ENCODE assay signal across 9 cellular contexts in the genomic region with DNA sequence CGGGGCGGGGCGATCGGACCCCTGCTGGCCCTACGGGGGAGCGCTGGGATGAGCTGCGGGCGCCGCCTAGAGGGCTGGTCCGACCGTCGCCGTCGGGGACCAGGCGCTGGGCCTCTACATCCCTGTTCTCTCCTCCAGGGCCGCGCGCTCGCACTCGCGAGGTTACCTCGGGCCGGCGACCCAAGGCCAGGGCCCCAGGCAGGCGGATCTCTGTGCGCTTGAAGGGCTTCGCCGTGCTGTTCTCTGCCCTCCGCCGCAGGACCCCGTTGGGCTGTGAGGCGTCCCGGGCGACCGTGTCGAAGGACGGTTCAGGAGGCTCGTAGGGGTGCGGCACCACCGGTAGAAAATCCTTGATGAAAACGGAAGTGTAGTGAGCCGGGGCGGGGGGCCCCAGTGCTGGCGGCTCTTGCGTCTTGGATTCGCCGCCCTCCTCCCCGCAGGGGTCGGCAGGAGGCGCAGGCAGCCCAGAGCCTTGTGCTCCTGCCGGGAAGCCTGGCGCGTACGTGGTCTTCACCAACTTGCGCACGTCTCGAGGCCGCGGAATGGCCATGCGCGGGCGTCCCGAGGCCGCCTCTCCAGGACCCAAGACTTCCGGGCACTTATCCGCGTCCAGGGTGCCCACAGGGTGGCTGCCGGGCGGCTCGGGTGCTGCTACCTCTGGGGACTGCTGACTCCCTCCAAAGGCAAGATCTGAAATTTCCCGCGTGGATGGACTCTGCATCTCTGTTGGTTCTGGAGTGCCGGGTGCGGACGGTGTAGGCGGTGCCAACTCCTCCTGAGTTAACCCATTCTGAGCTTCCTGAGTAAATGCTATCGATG. TPM values are rescaled to one million over a fixed set of nuclear protein-coding genes. Genes with fewer than 3 reads are reported as not detected.
DNase-seq lines count a peak whose midpoint lies in the region; ATAC-seq, FAIRE-seq and TF ChIP-seq lines count a peak whose summit lies in the region.
"Had no signal": no experiment of that assay in that cellular context is flagged by ENCODE, and none has a peak within 500 bp of the region (broad histone marks: within the 10 kb centered on the region; RNA-seq: fewer than 3 reads in every experiment).

No MANE protein-coding gene starts in this region.

- no peaks in the 10 kb centered on the region for H3K79me2 ChIP-seq in K562 (ENCODE audit: control insufficient read depth, insufficient read depth, low read length)
- H3K79me2 ChIP-seq in keratinocyte (ENCODE audit: control insufficient read depth, insufficient read depth, low read length) = peaks cover 15% of the 10 kb centered on the region

- no peak for TF ChIP-seq RAD21 in K562 (CRISPR knock-in tag; conservative IDR thresholded peaks at IDR 0.05 in 1 of 2, IDR thresholded peaks at IDR 0.05 in 1 of 2)

- POLR2A ChIA-PET in K562 (lab: Yijun Ruan, JAX) = no interaction called here

- H3K9me3 ChIP-seq in HUES64 (ENCODE audit: insufficient read depth, low read depth, low read length) (no peaks in the 10 kb centered on the region), K562 (replicated peaks; ENCODE audit: control insufficient read depth, insufficient read depth, low read depth, low read length) (no peaks in the 10 kb centered on the region; the same call in 1 of the 2 replicates), keratinocyte (ENCODE audit: control insufficient read depth, low read depth, low read length) (no peaks in the 10 kb centered on the region)

- H3K27me3 ChIP-seq in HUES64 (ENCODE audit: insufficient read depth, low read length) (peaks cover 46% of the 10 kb centered on the region), K562 (ENCODE audit: control insufficient read depth in 2 of 2, insufficient read depth in 2 of 2, low read length in 2 of 2) (no peaks in the 10 kb centered on the region), keratinocyte (ENCODE audit: control insufficient read depth, extremely low read depth, insufficient read depth, low read length) (no peaks in the 10 kb centered on the region)

- H3K4me1 ChIP-seq in HUES64 (ENCODE audit: insufficient read depth, low read length) = peaks cover 10% of the 10 kb centered on the region
- H3K4me1 ChIP-seq in K562 (replicated peaks in 1 of 2; ENCODE audit: control insufficient read depth in 2 of 2, insufficient read depth in 2 of 2, low read length in 2 of 2) = peaks cover 7 to 23% of the 10 kb centered on the region in 2 experiments
- peaks cover 19% of the 10 kb centered on the region for H3K4me1 ChIP-seq in keratinocyte (ENCODE audit: control insufficient read depth, extremely low read depth, insufficient read depth, low read length)

- dilution Hi-C loops in keratinocyte (cut with MboI; ENCODE audit: extremely low pct_ligation_motif_present, low sequenced_read_pairs) = no loop called here

- intact Hi-C loops in K562 (cut with micrococcal nuclease) = no loop called here

- H3K4me3 ChIP-seq in HUES64 (ENCODE audit: low read length) (peak overlapping the region; percentile 62), K562 (no peak overlapping the region), keratinocyte (ENCODE audit: control insufficient read depth in 2 of 3, extremely low read depth in 1 of 3, insufficient read depth in 2 of 3, low read depth in 1 of 3, low read length in 3 of 3) (peak overlapping the region; percentile 69 to 92 (median 84))

- H3K9me1 ChIP-seq in K562 (ENCODE audit: control insufficient read depth, insufficient read depth, low read length) (no peaks in the 10 kb centered on the region), keratinocyte (ENCODE audit: control insufficient read depth, extremely low read depth, insufficient read depth, low read length) (no peaks in the 10 kb centered on the region)

- no peaks in the 10 kb centered on the region for H4K20me1 ChIP-seq in K562 (replicated peaks; ENCODE audit: control insufficient read depth, insufficient read depth, low read length)
- no peaks in the 10 kb centered on the region for H4K20me1 ChIP-seq in keratinocyte (ENCODE audit: control insufficient read depth, extremely low read depth, insufficient read depth, low read length)

- no TSS peak for BruUV-seq in K562 (replicated peaks; lab: Mats Ljungman, UMichigan)

- H3K36me3 ChIP-seq in HUES64 (ENCODE audit: insufficient read depth, low read length) = no peaks in the 10 kb centered on the region
- H3K36me3 ChIP-seq in K562 (ENCODE audit: control insufficient read depth, insufficient read depth, low read length) = no peaks in the 10 kb centered on the region
- peaks cover 0 to 4% of the 10 kb centered on the region in 2 experiments for H3K36me3 ChIP-seq in keratinocyte (ENCODE audit: control insufficient read depth in 2 of 2, extremely low read depth in 1 of 2, insufficient read depth in 2 of 2, low read length in 2 of 2)

- no peak for TF ChIP-seq EP300 in K562 (IDR thresholded peaks at IDR 0.05; ENCODE audit: low read length)

- DNase-seq in DMS79 (lab: John Stamatoyannopoulos, UW) = peak; percentile 13
- DNase-seq in T-helper 22 cell (ENCODE audit: low read depth) = peak; percentile 62
- no peak for DNase-seq in K562 (ENCODE audit: extremely low read depth in 1 of 4, low spot score in 3 of 4)
- no peak for DNase-seq in keratinocyte (ENCODE audit: low read depth, low spot score)
- peak; percentile 51 to 83 (median 62) for DNase-seq in stimulated activated CD4-positive, alpha-beta T cell treated with anti-CD3 and anti-CD28 coated beads, TNF-alpha, amount 100 ng/mL, for 24 hours (ENCODE audit: low read depth in 3 of 3)
- DNase-seq in medulla oblongata (ENCODE audit: extremely low spot score) = no peak

- in situ Hi-C loops in K562 (cut with MboI) = no loop called here

- ATAC-seq in GM21360 (IDR thresholded peaks at IDR 0.05; ENCODE audit: unreplicated experiment) = peak; percentile 39
- no peak for ATAC-seq in K562

- FAIRE-seq in K562 (lab: Jason Lieb, UNC) = no peak
- FAIRE-seq in keratinocyte (lab: Jason Lieb, UNC) = no peak

- no peak overlapping the region; the same call in 1 of the 2 replicates for H3K27ac ChIP-seq in HUES64 (ENCODE audit: low read depth, low read length)
- no peak overlapping the region for H3K27ac ChIP-seq in K562 (ENCODE audit: extremely low read depth, low read depth, low read length)
- H3K27ac ChIP-seq in keratinocyte (ENCODE audit: control insufficient read depth, insufficient read depth, low read length) = peak overlapping the region; percentile 91

- peak overlapping the region; percentile 68 for H3K9ac ChIP-seq in HUES64 (ENCODE audit: low read depth, low read length)
- no peak overlapping the region for H3K9ac ChIP-seq in K562 (ENCODE audit: insufficient read depth in 1 of 2, low read depth in 2 of 2, low read length in 2 of 2)
- H3K9ac ChIP-seq in keratinocyte (ENCODE audit: control insufficient read depth, extremely low read depth, insufficient read depth, low read length) = peak overlapping the region; percentile 93

- no peak for TF ChIP-seq CTCF in K562 (IDR thresholded peaks at IDR 0.05 in 2 of 3, conservative IDR thresholded peaks at IDR 0.05 in 1 of 3; ENCODE audit: insufficient read depth in 2 of 3, low read depth in 1 of 3, low read length in 3 of 3)
- TF ChIP-seq CTCF in keratinocyte (optimal IDR thresholded peaks at IDR 0.05 in 1 of 3, IDR thresholded peaks at IDR 0.05 in 1 of 3, conservative IDR thresholded peaks at IDR 0.05 in 1 of 3; ENCODE audit: extremely low read depth in 1 of 3, insufficient read depth in 2 of 3, low read length in 3 of 3) = peak in 2 of 3 experiments; percentile 48 to 85

- whole genome bisulfite sequencing in HUES64 = under 1% methylated on average over 77 of the region's 77 CpGs
- 96% methylated on average over 19 of the region's 77 CpGs for WGBS in K562 (ENCODE audit: insufficient coverage, low coverage, missing lambda C conversion rate)

- H3K4me2 ChIP-seq in K562 (ENCODE audit: insufficient read depth, low read length) (no peak overlapping the region), keratinocyte (ENCODE audit: control insufficient read depth, extremely low read depth, insufficient read depth, low read depth, low read length) (peak overlapping the region; percentile 90)

- H2AFZ ChIP-seq in K562 (ENCODE audit: low read depth, low read length) (no peak overlapping the region), keratinocyte (ENCODE audit: control insufficient read depth, low read length) (peak overlapping the region; percentile 49)

- CTCF ChIA-PET in K562 (lab: Yijun Ruan, JAX; ENCODE audit: low intra/inter-chr PET ratio) = no interaction called here

- TF ChIP-seq POLR2A in K562 (conservative IDR thresholded peaks at IDR 0.05) = no peak

RNA-seq across cellular contexts. Expression of gene PROB1, which starts 2.0 kb away (rescaled TPM):
- 1.0 TPM for polyA plus RNA-seq in HUES64 (2013, experiment 1 of 2)
- polyA plus RNA-seq in HUES64 (2013, experiment 2 of 2) = 1.1 TPM
- 1.1 and 4.1 TPM in 2 replicates for total RNA-seq in K562 (2011; cell fraction: chromatin; rRNA removed; ENCODE audit: low replicate concordance)
- 3.4 and 4.3 TPM in 2 replicates for total RNA-seq in K562 (2011; cell fraction: nucleolus; rRNA removed)
- 2.1 and 2.2 TPM in 2 replicates for total RNA-seq in K562 (2011; cell fraction: nucleoplasm; rRNA removed)
- total RNA-seq in K562 (2014; rRNA removed) = 1.1 and 1.2 TPM in 2 replicates
- 0.33 and 0.35 TPM in 2 replicates for total RNA-seq in K562 (2014; rRNA removed; fragmentation: Illumina TruSeq; extraction: Trizol)
- 0.58 and 0.75 TPM in 2 replicates for total RNA-seq in K562 (2015; rRNA removed; fragmentation: Illumina TruSeq; extraction: Trizol)
- total RNA-seq in K562 (2021) = 1.6 and 1.8 TPM in 2 replicates
- polyA plus RNA-seq in K562 (2011; rRNA removed) = 0.45 and 0.47 TPM in 2 replicates
- polyA plus RNA-seq in K562 (2011; cell fraction: cytosol; rRNA removed) = 0.47 and 1.6 TPM in 2 replicates
- 1.3 and 2.6 TPM in 2 replicates for polyA plus RNA-seq in K562 (2011; cell fraction: nucleus; rRNA removed)
- 0.85 and 3.5 TPM in 2 replicates for polyA plus RNA-seq in K562 (2012)
- polyA plus RNA-seq in K562 (2014; fragmentation: Illumina TruSeq; extraction: Trizol) = 0.42 and 0.57 TPM in 2 replicates
- under 1 TPM; 0.01 TPM for polyA plus RNA-seq in K562 (2014; fragmentation: Nextera tagmentation; extraction: Ambion mirVana)
- 1.2 and 1.5 TPM in 2 replicates for polyA plus RNA-seq in K562 (2014; rRNA removed)
- 0.27 and 0.60 TPM in 2 replicates for polyA minus RNA-seq in K562 (2011; rRNA and poly(A)+ RNA removed)
- 0.76 TPM in 1 of 2 replicates, not detected in the other for polyA minus RNA-seq in K562 (2011; cell fraction: cytosol; rRNA and poly(A)+ RNA removed)
- polyA minus RNA-seq in K562 (2011; cell fraction: nucleus; rRNA and poly(A)+ RNA removed) = 0.67 and 0.94 TPM in 2 replicates
- polyA plus RNA-seq in keratinocyte = 0.22 to 0.32 TPM (median 0.26 TPM) in 3 replicates
- polyA plus RNA-seq in keratinocyte (2011; ENCODE audit: low read depth) = 0.06 TPM
- polyA plus RNA-seq in keratinocyte (2011; cell fraction: cytosol; rRNA removed) = 0.10 and 0.18 TPM in 2 replicates
- polyA plus RNA-seq in keratinocyte (2011; cell fraction: nucleus; rRNA removed) = 0.37 and 0.48 TPM in 2 replicates
- 0.16 and 1.2 TPM in 2 replicates for polyA plus RNA-seq in keratinocyte (2012; ENCODE audit: low replicate concordance)
- polyA minus RNA-seq in keratinocyte = 0.10 to 0.33 TPM (median 0.16 TPM) in 3 replicates
- 0.38 TPM for polyA minus RNA-seq in keratinocyte (2011; cell fraction: cytosol; rRNA and poly(A)+ RNA removed)
- polyA minus RNA-seq in keratinocyte (2011; cell fraction: nucleus; rRNA and poly(A)+ RNA removed) = 0.42 and 0.47 TPM in 2 replicates

RNA-seq across cellular contexts. Expression of gene MZB1, which starts 3.2 kb away (rescaled TPM):
- polyA plus RNA-seq in HUES64 (2013, experiment 1 of 2) = not detected
- polyA plus RNA-seq in HUES64 (2013, experiment 2 of 2) = 0.70 TPM
- total RNA-seq in K562 (2011; cell fraction: chromatin; rRNA removed; ENCODE audit: low replicate concordance) = 0.65 and 3.0 TPM in 2 replicates
- total RNA-seq in K562 (2011; cell fraction: nucleolus; rRNA removed) = 1.6 and 2.5 TPM in 2 replicates
- 0.73 and 1.3 TPM in 2 replicates for total RNA-seq in K562 (2011; cell fraction: nucleoplasm; rRNA removed)
- total RNA-seq in K562 (2014; rRNA removed) (0.37 TPM in 1 of 2 replicates, not detected in the other), K562 (2014; rRNA removed; fragmentation: Illumina TruSeq; extraction: Trizol) (not detected in 2 replicates), K562 (2015; rRNA removed; fragmentation: Illumina TruSeq; extraction: Trizol) (not detected in 2 replicates), K562 (2021) (0.31 TPM in 2 replicates)
- polyA plus RNA-seq in K562 (2011; rRNA removed) (0.13 and 0.15 TPM in 2 replicates), K562 (2014; fragmentation: Illumina TruSeq; extraction: Trizol) (not detected in 2 replicates), K562 (2014; fragmentation: Nextera tagmentation; extraction: Ambion mirVana) (not detected), K562 (2014; rRNA removed) (0.13 TPM in 1 of 2 replicates, not detected in the other), keratinocyte (0.13 to 0.27 TPM in 2 of 3 replicates, not detected in the other)
- not detected in 2 replicates for polyA plus RNA-seq in K562 (2011; cell fraction: cytosol; rRNA removed)
- polyA plus RNA-seq in K562 (2011; cell fraction: nucleus; rRNA removed) = 0.29 and 0.36 TPM in 2 replicates
- polyA plus RNA-seq in K562 (2012) = 0.13 and 0.89 TPM in 2 replicates
- polyA minus RNA-seq in K562 (2011; rRNA and poly(A)+ RNA removed) = 0.14 TPM in 1 of 2 replicates, not detected in the other
- not detected in 2 replicates for polyA minus RNA-seq in K562 (2011; cell fraction: cytosol; rRNA and poly(A)+ RNA removed)
- polyA minus RNA-seq in K562 (2011; cell fraction: nucleus; rRNA and poly(A)+ RNA removed) = 0.13 and 0.78 TPM in 2 replicates
- not detected for polyA plus RNA-seq in keratinocyte (2011; ENCODE audit: low read depth)
- not detected in 2 replicates for polyA plus RNA-seq in keratinocyte (2011; cell fraction: cytosol; rRNA removed)
- polyA plus RNA-seq in keratinocyte (2011; cell fraction: nucleus; rRNA removed) = 0.09 and 0.10 TPM in 2 replicates
- polyA plus RNA-seq in keratinocyte (2012; ENCODE audit: low replicate concordance) = 0.13 TPM in 1 of 2 replicates, not detected in the other
- 0.22 to 0.46 TPM in 2 of 3 replicates, not detected in the other for polyA minus RNA-seq in keratinocyte
- polyA minus RNA-seq in keratinocyte (2011; cell fraction: cytosol; rRNA and poly(A)+ RNA removed) = not detected
- 0.42 TPM in 1 of 2 replicates, not detected in the other for polyA minus RNA-seq in keratinocyte (2011; cell fraction: nucleus; rRNA and poly(A)+ RNA removed)

RNA-seq across cellular contexts. Expression of gene SLC23A1, which starts 9.8 kb away (rescaled TPM):
- polyA plus RNA-seq in HUES64 (2013, experiment 1 of 2) = not detected
- not detected for polyA plus RNA-seq in HUES64 (2013, experiment 2 of 2)
- 1.0 TPM in 1 of 2 replicates, not detected in the other for total RNA-seq in K562 (2011; cell fraction: chromatin; rRNA removed; ENCODE audit: low replicate concordance)
- 0.79 and 1.2 TPM in 2 replicates for total RNA-seq in K562 (2011; cell fraction: nucleolus; rRNA removed)
- total RNA-seq in K562 (2011; cell fraction: nucleoplasm; rRNA removed) = 1.5 and 1.7 TPM in 2 replicates
- not detected in 2 replicates for total RNA-seq in K562 (2014; rRNA removed)
- total RNA-seq in K562 (2014; rRNA removed; fragmentation: Illumina TruSeq; extraction: Trizol) = not detected in 2 replicates
- total RNA-seq in K562 (2015; rRNA removed; fragmentation: Illumina TruSeq; extraction: Trizol) = not detected in 2 replicates
- total RNA-seq in K562 (2021) = 0.40 TPM in 1 of 2 replicates, not detected in the other
- polyA plus RNA-seq in K562 (2011; rRNA removed) = 0.08 TPM in 1 of 2 replicates, not detected in the other
- polyA plus RNA-seq in K562 (2011; cell fraction: cytosol; rRNA removed) = 0.10 TPM in 1 of 2 replicates, not detected in the other
- 0.37 and 0.81 TPM in 2 replicates for polyA plus RNA-seq in K562 (2011; cell fraction: nucleus; rRNA removed)
- polyA plus RNA-seq in K562 (2012) = 0.25 and 0.58 TPM in 2 replicates
- 0.04 TPM in 1 of 2 replicates, not detected in the other for polyA plus RNA-seq in K562 (2014; fragmentation: Illumina TruSeq; extraction: Trizol)
- polyA plus RNA-seq in K562 (2014; fragmentation: Nextera tagmentation; extraction: Ambion mirVana) = under 1 TPM; 0.03 to 0.06 TPM
- 0.20 TPM in 1 of 2 replicates, not detected in the other for polyA plus RNA-seq in K562 (2014; rRNA removed)
- 0.21 TPM in 1 of 2 replicates, not detected in the other for polyA minus RNA-seq in K562 (2011; rRNA and poly(A)+ RNA removed)
- polyA minus RNA-seq in K562 (2011; cell fraction: cytosol; rRNA and poly(A)+ RNA removed) = not detected in 2 replicates
- polyA minus RNA-seq in K562 (2011; cell fraction: nucleus; rRNA and poly(A)+ RNA removed) = 0.13 TPM in 1 of 2 replicates, not detected in the other
- polyA plus RNA-seq in keratinocyte = 0.03 TPM in 1 of 3 replicates, not detected in the others
- polyA plus RNA-seq in keratinocyte (2011; ENCODE audit: low read depth) = not detected
- not detected in 2 replicates for polyA plus RNA-seq in keratinocyte (2011; cell fraction: cytosol; rRNA removed)
- polyA plus RNA-seq in keratinocyte (2011; cell fraction: nucleus; rRNA removed) = not detected in 2 replicates
- polyA plus RNA-seq in keratinocyte (2012; ENCODE audit: low replicate concordance) = 0.06 TPM in 1 of 2 replicates, not detected in the other
- polyA minus RNA-seq in keratinocyte = not detected in 3 replicates
- not detected for polyA minus RNA-seq in keratinocyte (2011; cell fraction: cytosol; rRNA and poly(A)+ RNA removed)
- not detected in 2 replicates for polyA minus RNA-seq in keratinocyte (2011; cell fraction: nucleus; rRNA and poly(A)+ RNA removed)
- total RNA-seq: glomerular endothelial cell had no signal

RNA-seq across cellular contexts. Expression of gene SPATA24, which starts 11.0 kb away (rescaled TPM):
- 6.0 TPM for polyA plus RNA-seq in HUES64 (2013, experiment 1 of 2)
- 8.4 TPM for polyA plus RNA-seq in HUES64 (2013, experiment 2 of 2)
- total RNA-seq in K562 (2011; cell fraction: chromatin; rRNA removed; ENCODE audit: low replicate concordance) = 13.3 and 27.5 TPM in 2 replicates
- total RNA-seq in K562 (2011; cell fraction: nucleolus; rRNA removed) = 19.8 and 20.0 TPM in 2 replicates
- total RNA-seq in K562 (2011; cell fraction: nucleoplasm; rRNA removed) = 14.7 and 17.5 TPM in 2 replicates
- total RNA-seq in K562 (2014; rRNA removed) = 10.7 and 12.6 TPM in 2 replicates
- total RNA-seq in K562 (2014; rRNA removed; fragmentation: Illumina TruSeq; extraction: Trizol) = 9.3 and 9.6 TPM in 2 replicates
- total RNA-seq in K562 (2015; rRNA removed; fragmentation: Illumina TruSeq; extraction: Trizol) = 5.8 and 7.2 TPM in 2 replicates
- 6.0 and 8.0 TPM in 2 replicates for total RNA-seq in K562 (2021)
- 4.9 and 7.4 TPM in 2 replicates for polyA plus RNA-seq in K562 (2011; rRNA removed)
- polyA plus RNA-seq in K562 (2011; cell fraction: cytosol; rRNA removed) = 1.4 and 1.9 TPM in 2 replicates
- 5.4 and 7.1 TPM in 2 replicates for polyA plus RNA-seq in K562 (2011; cell fraction: nucleus; rRNA removed)
- 10.1 and 11.8 TPM in 2 replicates for polyA plus RNA-seq in K562 (2012)
- polyA plus RNA-seq in K562 (2014; fragmentation: Illumina TruSeq; extraction: Trizol) = 10.2 and 10.4 TPM in 2 replicates
- polyA plus RNA-seq in K562 (2014; fragmentation: Nextera tagmentation; extraction: Ambion mirVana) = 1 to 10 TPM; 4.1 to 4.6 TPM
- polyA plus RNA-seq in K562 (2014; rRNA removed) = 9.9 and 14.4 TPM in 2 replicates
- polyA minus RNA-seq in K562 (2011; rRNA and poly(A)+ RNA removed) = 4.3 and 5.1 TPM in 2 replicates
- 1.4 TPM in 1 of 2 replicates, not detected in the other for polyA minus RNA-seq in K562 (2011; cell fraction: cytosol; rRNA and poly(A)+ RNA removed)
- 2.8 and 4.1 TPM in 2 replicates for polyA minus RNA-seq in K562 (2011; cell fraction: nucleus; rRNA and poly(A)+ RNA removed)
- polyA plus RNA-seq in keratinocyte = 2.7 to 4.9 TPM (median 4.0 TPM) in 3 replicates
- polyA plus RNA-seq in keratinocyte (2011; ENCODE audit: low read depth) = 0.67 TPM
- polyA plus RNA-seq in keratinocyte (2011; cell fraction: cytosol; rRNA removed) = 2.4 and 2.6 TPM in 2 replicates
- polyA plus RNA-seq in keratinocyte (2011; cell fraction: nucleus; rRNA removed) = 2.6 TPM in 2 replicates
- polyA plus RNA-seq in keratinocyte (2012; ENCODE audit: low replicate concordance) = 1.9 and 6.4 TPM in 2 replicates
- polyA minus RNA-seq in keratinocyte = 0.99 to 1.9 TPM (median 1.9 TPM) in 3 replicates
- not detected for polyA minus RNA-seq in keratinocyte (2011; cell fraction: cytosol; rRNA and poly(A)+ RNA removed)
- 1.2 and 2.1 TPM in 2 replicates for polyA minus RNA-seq in keratinocyte (2011; cell fraction: nucleus; rRNA and poly(A)+ RNA removed)

RNA-seq across cellular contexts. Expression of gene DNAJC18, which starts 46.4 kb away (rescaled TPM):
- polyA plus RNA-seq in HUES64 (2013, experiment 1 of 2) = 20.7 TPM
- 27.8 TPM for polyA plus RNA-seq in HUES64 (2013, experiment 2 of 2)
- 2.3 and 4.5 TPM in 2 replicates for total RNA-seq in K562 (2011; cell fraction: chromatin; rRNA removed; ENCODE audit: low replicate concordance)
- total RNA-seq in K562 (2011; cell fraction: nucleolus; rRNA removed) = 0.79 and 1.3 TPM in 2 replicates
- 3.1 and 3.3 TPM in 2 replicates for total RNA-seq in K562 (2011; cell fraction: nucleoplasm; rRNA removed)
- total RNA-seq in K562 (2014; rRNA removed) (1.5 and 2.1 TPM in 2 replicates), K562 (2014; rRNA removed; fragmentation: Illumina TruSeq; extraction: Trizol) (7.3 TPM in 2 replicates), K562 (2015; rRNA removed; fragmentation: Illumina TruSeq; extraction: Trizol) (2.8 and 4.9 TPM in 2 replicates), K562 (2021) (5.0 and 7.5 TPM in 2 replicates)
- polyA plus RNA-seq in K562 (2011; rRNA removed) (5.4 and 8.7 TPM in 2 replicates), K562 (2014; fragmentation: Illumina TruSeq; extraction: Trizol) (8.4 and 8.7 TPM in 2 replicates), K562 (2014; fragmentation: Nextera tagmentation; extraction: Ambion mirVana) (10 to 100 TPM in 1 of 2 experiments, 1 to 10 TPM in 1; 7.7 to 13.3 TPM), K562 (2014; rRNA removed) (6.2 and 10.9 TPM in 2 replicates), keratinocyte (3.0 to 6.6 TPM (median 3.6 TPM) in 3 replicates)
- polyA plus RNA-seq in K562 (2011; cell fraction: cytosol; rRNA removed) = 2.0 and 4.2 TPM in 2 replicates
- 1.1 and 1.4 TPM in 2 replicates for polyA plus RNA-seq in K562 (2011; cell fraction: nucleus; rRNA removed)
- polyA plus RNA-seq in K562 (2012) = 5.5 and 6.8 TPM in 2 replicates
- polyA minus RNA-seq in K562 (2011; rRNA and poly(A)+ RNA removed) = 2.5 and 5.2 TPM in 2 replicates
- polyA minus RNA-seq in K562 (2011; cell fraction: cytosol; rRNA and poly(A)+ RNA removed) = 1.8 and 2.4 TPM in 2 replicates
- 0.40 and 0.89 TPM in 2 replicates for polyA minus RNA-seq in K562 (2011; cell fraction: nucleus; rRNA and poly(A)+ RNA removed)
- 1.7 TPM for polyA plus RNA-seq in keratinocyte (2011; ENCODE audit: low read depth)
- polyA plus RNA-seq in keratinocyte (2011; cell fraction: cytosol; rRNA removed) = 2.0 and 3.6 TPM in 2 replicates
- 4.3 TPM in 2 replicates for polyA plus RNA-seq in keratinocyte (2011; cell fraction: nucleus; rRNA removed)
- polyA plus RNA-seq in keratinocyte (2012; ENCODE audit: low replicate concordance) = 0.79 and 4.7 TPM in 2 replicates
- polyA minus RNA-seq in keratinocyte = 1.1 to 2.7 TPM (median 2.7 TPM) in 3 replicates
- polyA minus RNA-seq in keratinocyte (2011; cell fraction: cytosol; rRNA and poly(A)+ RNA removed) = 4.6 TPM
- 1.1 and 3.7 TPM in 2 replicates for polyA minus RNA-seq in keratinocyte (2011; cell fraction: nucleus; rRNA and poly(A)+ RNA removed)

Comparison
In these comparisons a context has a peak if more than half of its experiments do, and no peak if none do; other contexts are left out.
1. DNase-seq: peak in DMS79 (single experiment), T-helper 22 cell (single experiment) and stimulated activated CD4-positive, alpha-beta T cell treated with anti-CD3 and anti-CD28 coated beads, TNF-alpha, amount 100 ng/mL, for 24 hours (3 of 3); none in K562 (0 of 4), keratinocyte (single experiment) and medulla oblongata (single experiment).
2. H3K9ac ChIP-seq: peak in HUES64 (single experiment) and keratinocyte (single experiment); none in K562 (0 of 2).
3. CTCF ChIP-seq: peak in keratinocyte (2 of 3); none in K562 (0 of 3).